ENCODE assay signal across 7 cellular contexts in the genomic region with DNA sequence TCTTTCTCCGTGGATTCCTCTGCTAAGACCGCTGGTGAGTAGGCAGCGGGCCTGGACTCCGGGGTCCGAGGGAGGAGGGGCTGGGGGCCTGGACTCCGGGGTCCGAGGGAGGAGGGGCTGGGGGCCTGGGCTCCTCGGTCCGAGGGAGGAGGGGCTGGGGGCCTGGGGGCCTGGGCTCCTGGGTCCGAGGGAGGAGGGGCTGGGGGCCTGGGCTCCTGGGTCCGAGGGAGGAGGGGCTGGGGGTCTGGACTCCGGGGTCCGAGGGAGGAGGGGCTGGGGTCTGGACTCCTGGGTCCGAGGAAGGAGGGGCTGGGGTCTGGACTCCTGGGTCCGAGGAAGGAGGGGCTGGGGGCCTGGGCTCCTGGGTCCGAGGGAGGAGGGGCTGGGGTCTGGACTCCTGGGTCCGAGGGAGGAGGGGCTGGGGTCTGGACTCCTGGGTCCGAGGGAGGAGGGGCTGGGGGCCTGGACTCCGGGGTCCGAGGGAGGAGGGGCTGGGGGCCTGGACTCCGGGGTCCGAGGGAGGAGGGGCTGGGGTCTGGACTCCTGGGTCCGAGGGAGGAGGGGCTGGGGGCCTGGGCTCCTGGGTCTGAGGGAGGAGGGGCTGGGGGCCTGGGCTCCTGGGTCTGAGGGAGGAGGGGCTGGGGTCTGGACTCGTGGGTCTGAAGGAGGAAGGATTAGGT. TPM values are rescaled to one million over a fixed set of nuclear protein-coding genes. Genes with fewer than 3 reads are reported as not detected.
DNase-seq lines count a peak whose midpoint lies in the region; ATAC-seq, FAIRE-seq and TF ChIP-seq lines count a peak whose summit lies in the region.
"Not testable (repeated sequence)": the region's sequence is repeated elsewhere in the genome, so short reads cannot be mapped to it uniquely, and the experiment has no call there.
"Had no signal": no experiment of that assay in that cellular context is flagged by ENCODE, and none has a peak within 500 bp of the region (broad histone marks: within the 10 kb centered on the region; RNA-seq: fewer than 3 reads in every experiment).

No MANE protein-coding gene starts in this region.

- peak overlapping the region; percentile 97 for H3K27ac ChIP-seq in CD4-positive, alpha-beta T cell (ENCODE audit: low read depth, low read length)
- H3K27ac ChIP-seq in RWPE2 (ENCODE audit: poor library complexity, severe bottlenecking) = peak overlapping the region; percentile 86
- peak overlapping the region; percentile 93 for H3K27ac ChIP-seq in astrocyte (ENCODE audit: low read depth, low read length)
- H3K27ac ChIP-seq in muscle layer of duodenum (ENCODE audit: low read length) = peak overlapping the region; percentile 96
- H3K27ac ChIP-seq in stomach = peak overlapping the region; percentile 94 to 99 (median 94)

- peaks cover 59% of the 10 kb centered on the region for H3K79me2 ChIP-seq in astrocyte (ENCODE audit: insufficient read depth, low read length)

- H2AFZ ChIP-seq in astrocyte (ENCODE audit: low read depth, low read length) = not testable (repeated sequence)

- not testable (repeated sequence) for TF ChIP-seq CTCF in CD4-positive, alpha-beta T cell (IDR thresholded peaks at IDR 0.05); RWPE2 (IDR thresholded peaks at IDR 0.05; ENCODE audit: poor library complexity, severe bottlenecking); astrocyte (IDR thresholded peaks at IDR 0.05; ENCODE audit: insufficient read depth, low read depth, low read length); fibroblast of villous mesenchyme (IDR thresholded peaks at IDR 0.05; ENCODE audit: insufficient read depth, low read depth, low read length); stomach (IDR thresholded peaks at IDR 0.05)

- peak overlapping the region; percentile 99 for H3K4me3 Mint-ChIP-seq in CD4-positive, alpha-beta T cell
- peak overlapping the region; percentile 83 for H3K4me3 Mint-ChIP-seq in astrocyte (ENCODE audit: unreplicated experiment)

- H3K27me3 ChIP-seq in CD4-positive, alpha-beta T cell (ENCODE audit: control insufficient read depth, insufficient read depth, low read length); RWPE2 (ENCODE audit: insufficient read depth, poor library complexity, severe bottlenecking); astrocyte (ENCODE audit: insufficient read depth, low read length); muscle layer of duodenum (ENCODE audit: low read depth, low read length); stomach: not testable (repeated sequence)

- not testable (repeated sequence) for FAIRE-seq in astrocyte (lab: Jason Lieb, UNC)

- peak overlapping the region; percentile 99 for H3K9ac ChIP-seq in astrocyte (ENCODE audit: low read length)

- CTCF ChIA-PET in CD4-positive, alpha-beta T cell (lab: Charles Lee) = not testable (repeated sequence)

- not testable (repeated sequence) for H3K4me1 ChIP-seq in RWPE2 (ENCODE audit: insufficient read depth, poor library complexity, severe bottlenecking)
- H3K4me1 ChIP-seq in astrocyte (ENCODE audit: insufficient read depth, low read length) (peaks cover 14% of the 10 kb centered on the region), muscle layer of duodenum (ENCODE audit: control insufficient read depth in 1 of 2, insufficient read depth in 2 of 2, low read length in 2 of 2) (peaks cover 6 to 65% of the 10 kb centered on the region in 2 donors), stomach (peaks cover 32 to 79% (median 70%) of the 10 kb centered on the region in 4 donors)

- POLR2A ChIA-PET in CD4-positive, alpha-beta T cell (lab: Charles Lee) = not testable (repeated sequence)

- H3K4me2 ChIP-seq in astrocyte (ENCODE audit: low read length) = peak overlapping the region; percentile 94

- 1 to 6% (median 2%) methylated on average over 6 to 24 of the region's 24 CpGs for WGBS in stomach, 5 donors

- peak overlapping the region; percentile 69 for H3K4me3 ChIP-seq in RWPE2 (ENCODE audit: severe bottlenecking)
- H3K4me3 ChIP-seq in astrocyte (ENCODE audit: insufficient read depth, low read depth, low read length) = peak overlapping the region; percentile 95
- peak overlapping the region; percentile 92 for H3K4me3 ChIP-seq in fibroblast of villous mesenchyme (ENCODE audit: low read depth, low read length)
- H3K4me3 ChIP-seq in muscle layer of duodenum (ENCODE audit: low read depth in 1 of 2, low read length in 2 of 2) = peak overlapping the region; percentile 52 to 96
- peak overlapping the region; percentile 68 to 95 (median 74) for H3K4me3 ChIP-seq in stomach

- TF ChIP-seq EP300 in stomach (IDR thresholded peaks at IDR 0.05) = not testable (repeated sequence)

- peaks cover 70% of the 10 kb centered on the region for H3K4me1 Mint-ChIP-seq in CD4-positive, alpha-beta T cell (ENCODE audit: low read depth)
- H3K4me1 Mint-ChIP-seq in astrocyte (ENCODE audit: low read depth, unreplicated experiment) = peaks cover 13% of the 10 kb centered on the region

- intact Hi-C loops in CD4-positive, alpha-beta T cell (cut with DNase I, micrococcal nuclease) = loop anchor here (1.0 to 10.0 kb wide), 7 partner anchors 7 to 595 kb away; partner anchors contain the start of genes LENG9 (in 2 of the 2), NDUFA3 (in 1 of the 2), OSCAR (in 1 of the 2) and PRPF31 (in 1 of the 2)
- intact Hi-C loops in stomach (cut with DNase I; ENCODE audit: low total_unique reads) = not testable (repeated sequence)

- H3K36me3 Mint-ChIP-seq in CD4-positive, alpha-beta T cell (ENCODE audit: low read depth) = peaks cover 60% of the 10 kb centered on the region
- not testable (repeated sequence) for H3K36me3 Mint-ChIP-seq in astrocyte (ENCODE audit: low read depth, unreplicated experiment)

- H4K20me1 ChIP-seq in astrocyte (ENCODE audit: insufficient read depth, low read length) = peaks cover 46% of the 10 kb centered on the region

- not testable (repeated sequence) for H3K9me3 ChIP-seq in CD4-positive, alpha-beta T cell (ENCODE audit: control insufficient read depth, low read length); RWPE2 (ENCODE audit: severe bottlenecking); astrocyte (ENCODE audit: insufficient read depth, low read depth, low read length); muscle layer of duodenum (ENCODE audit: control insufficient read depth in 1 of 2, low read length in 2 of 2); stomach

- not testable (repeated sequence) for ATAC-seq in CD4-positive, alpha-beta T cell (ENCODE audit: poor library complexity); RWPE2 (ENCODE audit: low read depth)

- peak overlapping the region; percentile 99 for H3K27ac Mint-ChIP-seq in CD4-positive, alpha-beta T cell
- H3K27ac Mint-ChIP-seq in astrocyte (ENCODE audit: unreplicated experiment) = not testable (repeated sequence)

- not testable (repeated sequence) for TF ChIP-seq POLR2A in stomach (IDR thresholded peaks at IDR 0.05)

- not testable (repeated sequence) for H3K27me3 Mint-ChIP-seq in CD4-positive, alpha-beta T cell; astrocyte (ENCODE audit: low read depth, unreplicated experiment)

- H3K9me3 Mint-ChIP-seq in CD4-positive, alpha-beta T cell; astrocyte (ENCODE audit: unreplicated experiment): not testable (repeated sequence)

- peaks cover 36% of the 10 kb centered on the region for H3K36me3 ChIP-seq in RWPE2 (ENCODE audit: low read depth)
- not testable (repeated sequence) for H3K36me3 ChIP-seq in astrocyte (ENCODE audit: insufficient read depth, low read length)
- peaks cover 18 to 40% of the 10 kb centered on the region in 2 donors for H3K36me3 ChIP-seq in muscle layer of duodenum (ENCODE audit: control insufficient read depth in 1 of 2, insufficient read depth in 2 of 2, low read length in 2 of 2)
- H3K36me3 ChIP-seq in stomach = peaks cover 16 to 42% (median 33%) of the 10 kb centered on the region in 4 donors

- not testable (repeated sequence) for DNase-seq in CD4-positive, alpha-beta T cell; RWPE2 (ENCODE audit: low spot score); astrocyte (ENCODE audit: low read depth); fibroblast of villous mesenchyme (ENCODE audit: low read depth); stomach

RNA-seq across cellular contexts. Expression of gene MYADM, which starts 2.3 kb away (rescaled TPM):
- total RNA-seq in CD4-positive, alpha-beta T cell = 100 to 1,000 TPM; 444 to 448 TPM
- total RNA-seq in astrocyte (221 and 246 TPM in 2 replicates), fibroblast of villous mesenchyme (31.1 and 34.8 TPM in 2 replicates), stomach (100 to 1,000 TPM in 2 of 5 donors, 10 to 100 TPM in 3; 20.7 to 195 (median 72.8) TPM)
- 10 to 100 TPM; 24.0 to 28.9 (median 24.5) TPM for polyA plus RNA-seq in stomach

RNA-seq across cellular contexts. Expression of gene PRKCG, which starts 12.1 kb away (rescaled TPM):
- 1 to 10 TPM; 1.5 to 1.6 TPM for total RNA-seq in CD4-positive, alpha-beta T cell
- total RNA-seq in astrocyte (0.29 and 0.41 TPM in 2 replicates), fibroblast of villous mesenchyme (under 0.01 and 0.43 TPM in 2 replicates), stomach (not detected)
- polyA plus RNA-seq in stomach = under 1 TPM in 2 of 3 donors, not detected in 1; 0.25 to 0.30 TPM
- total RNA-seq: HT1080 had no signal

RNA-seq across cellular contexts. Expression of gene CACNG7, which starts 39.1 kb away (rescaled TPM):
- not detected for total RNA-seq in CD4-positive, alpha-beta T cell
- total RNA-seq in astrocyte = 3.5 and 4.4 TPM in 2 replicates
- total RNA-seq in fibroblast of villous mesenchyme = 0.32 and 0.43 TPM in 2 replicates
- total RNA-seq in stomach = not detected
- polyA plus RNA-seq in stomach = under 1 TPM in 1 of 3 donors, not detected in 2; 0.05 TPM
- total RNA-seq: HT1080 had no signal

RNA-seq across cellular contexts. Expression of gene NLRP12, which starts 45.8 kb away (rescaled TPM):
- under 1 TPM in 1 of 2 experiments, not detected in 1; 0.08 TPM for total RNA-seq in CD4-positive, alpha-beta T cell
- total RNA-seq in astrocyte = not detected in 2 replicates
- not detected in 2 replicates for total RNA-seq in fibroblast of villous mesenchyme
- total RNA-seq in stomach = under 1 TPM in 1 of 5 donors, not detected in 4; 0.18 TPM
- polyA plus RNA-seq in stomach = under 1 TPM in 2 of 3 donors, not detected in 1; 0.05 to 0.06 TPM
- total RNA-seq: HT1080 had no signal
